In genomic region chr5:147558826-147559225, GRCh38 we compare ENCODE assay signal across 9 cellular contexts. TPM values are rescaled to one million over a fixed set of nuclear protein-coding genes. Genes with fewer than 3 reads are reported as not detected.
DNase-seq lines count a peak whose midpoint lies in the region; ATAC-seq and TF ChIP-seq lines count a peak whose summit lies in the region.
"Had no signal": no experiment of that assay in that cellular context is flagged by ENCODE, and none has a peak within 500 bp of the region (broad histone marks: within the 10 kb centered on the region; RNA-seq: fewer than 3 reads in every experiment).

No MANE protein-coding gene starts in this region.

- H3K27me3 ChIP-seq in endodermal cell (ENCODE audit: control insufficient read depth, insufficient read depth, low read length, poor library complexity, severe bottlenecking): no peaks in the 10 kb centered on the region

- H3K36me3 Mint-ChIP-seq in endodermal cell (ENCODE audit: low read depth) (no peaks in the 10 kb centered on the region), mesothelial cell of epicardium (no peaks in the 10 kb centered on the region)
- H3K36me3 Mint-ChIP-seq in activated CD4-positive, alpha-beta memory T cell treated with anti-CD3 and anti-CD28 coated beads, Interleukin-2, amount 10 ng/mL, durations not matched to agents 7 days and 5 days (ENCODE audit: low read depth): no peaks in the 10 kb centered on the region
- H3K36me3 Mint-ChIP-seq: naive B cell had no signal

- no peak overlapping the region for H3K27ac ChIP-seq in endodermal cell (ENCODE audit: low read depth, low read length)

- H3K4me3 Mint-ChIP-seq in endodermal cell (no peak overlapping the region), mesothelial cell of epicardium (no peak overlapping the region)
- H3K4me3 Mint-ChIP-seq in activated CD4-positive, alpha-beta memory T cell treated with anti-CD3 and anti-CD28 coated beads, Interleukin-2, amount 10 ng/mL, durations not matched to agents 7 days and 5 days: no peak overlapping the region
- H3K4me3 Mint-ChIP-seq: naive B cell had no signal

- H3K9me3 ChIP-seq in endodermal cell (ENCODE audit: control insufficient read depth, low read length): no peaks in the 10 kb centered on the region

- no peak overlapping the region for H3K9ac ChIP-seq in endodermal cell (ENCODE audit: extremely low read depth, low read length, poor library complexity, severe bottlenecking)

- 25 to 59% methylated on average over 2 of the region's 2 CpGs for WGBS in endodermal cell (ENCODE audit: insufficient coverage in 1 of 2, insufficient read length in 1 of 2), 2 experiments

- no peaks in the 10 kb centered on the region for H3K4me1 ChIP-seq in endodermal cell (ENCODE audit: control insufficient read depth, insufficient read depth, low read length)

- H3K27me3 Mint-ChIP-seq in endodermal cell (ENCODE audit: insufficient read depth) (no peaks in the 10 kb centered on the region), mesothelial cell of epicardium (ENCODE audit: low read depth) (no peaks in the 10 kb centered on the region)
- no peaks in the 10 kb centered on the region for H3K27me3 Mint-ChIP-seq in activated CD4-positive, alpha-beta memory T cell treated with anti-CD3 and anti-CD28 coated beads, Interleukin-2, amount 10 ng/mL, durations not matched to agents 7 days and 5 days

- peak; percentile 37 for TF ChIP-seq CTCF in GM10266 (IDR thresholded peaks at IDR 0.05; ENCODE audit: control insufficient read depth, insufficient read depth, low read depth, missing control alignments)
- TF ChIP-seq CTCF in endodermal cell (conservative IDR thresholded peaks at IDR 0.05): peak; percentile 83
- peak; percentile 65 for TF ChIP-seq CTCF in mesothelial cell of epicardium (IDR thresholded peaks at IDR 0.05; ENCODE audit: unreplicated experiment)

- H3K27ac Mint-ChIP-seq in endodermal cell: no peak overlapping the region
- H3K27ac Mint-ChIP-seq in mesothelial cell of epicardium: peak overlapping the region; percentile 60
- no peak overlapping the region for H3K27ac Mint-ChIP-seq in activated CD4-positive, alpha-beta memory T cell treated with anti-CD3 and anti-CD28 coated beads, Interleukin-2, amount 10 ng/mL, durations not matched to agents 7 days and 5 days
- H3K27ac Mint-ChIP-seq: naive B cell had no signal

- H3K4me1 Mint-ChIP-seq in endodermal cell (peaks cover 11% of the 10 kb centered on the region), mesothelial cell of epicardium (peaks cover 51% of the 10 kb centered on the region)
- no peaks in the 10 kb centered on the region for H3K4me1 Mint-ChIP-seq in activated CD4-positive, alpha-beta memory T cell treated with anti-CD3 and anti-CD28 coated beads, Interleukin-2, amount 10 ng/mL, durations not matched to agents 7 days and 5 days
- H3K4me1 Mint-ChIP-seq: naive B cell had no signal

- H3K4me3 ChIP-seq in endodermal cell (ENCODE audit: low read length): no peak overlapping the region

- DNase-seq in GM10266 (ENCODE audit: extremely low spot score) (peak; percentile 22), NCI-H82 treated with DMSO at 0.1 percent for 48 hours (lab: John Stamatoyannopoulos, UW; ENCODE audit: unreplicated experiment) (peak; percentile 22), endodermal cell (peak; percentile 79), mesothelial cell of epicardium (ENCODE audit: low spot score in 2 of 2, unreplicated experiment in 2 of 2) (no peak)
- no peak for DNase-seq in activated CD4-positive, alpha-beta memory T cell treated with anti-CD3 and anti-CD28 coated beads, Interleukin-2, amount 10 ng/mL, durations not matched to agents 7 days and 5 days
- no peak for DNase-seq in effector CD8-positive, alpha-beta T cell (lab: John Stamatoyannopoulos, UW)
- DNase-seq: naive B cell had no signal

- CTCF ChIA-PET in activated CD4-positive, alpha-beta memory T cell treated with anti-CD3 and anti-CD28 coated beads, Interleukin-2, amount 10 ng/mL, durations not matched to agents 7 days and 5 days (lab: Charles Lee): no interaction called here

- no peaks in the 10 kb centered on the region for H3K36me3 ChIP-seq in endodermal cell (ENCODE audit: control insufficient read depth, insufficient read depth, low read length)

- ATAC-seq in HG03342 (IDR thresholded peaks at IDR 0.05; ENCODE audit: unreplicated experiment) (peak; percentile 65), HG03175 (IDR thresholded peaks at IDR 0.05; ENCODE audit: unreplicated experiment) (no peak)

- POLR2A ChIA-PET in activated CD4-positive, alpha-beta memory T cell treated with anti-CD3 and anti-CD28 coated beads, Interleukin-2, amount 10 ng/mL, durations not matched to agents 7 days and 5 days (lab: Charles Lee): no interaction called here

- no peaks in the 10 kb centered on the region for H3K9me3 Mint-ChIP-seq in endodermal cell
- no peaks in the 10 kb centered on the region for H3K9me3 Mint-ChIP-seq in mesothelial cell of epicardium
- peaks cover 3% of the 10 kb centered on the region for H3K9me3 Mint-ChIP-seq in activated CD4-positive, alpha-beta memory T cell treated with anti-CD3 and anti-CD28 coated beads, Interleukin-2, amount 10 ng/mL, durations not matched to agents 7 days and 5 days

RNA-seq across cellular contexts. Expression of gene DPYSL3, which starts 49.0 kb away (rescaled TPM):
- 10 to 100 TPM; 76.3 to 98.6 TPM for total RNA-seq in endodermal cell
- polyA plus RNA-seq in endodermal cell (2013, experiment 1 of 2): 208 TPM
- 208 TPM for polyA plus RNA-seq in endodermal cell (2013, experiment 2 of 2)
- total RNA-seq in mesothelial cell of epicardium: 161 to 169 TPM (median 165 TPM) in 3 replicates
- total RNA-seq in activated CD4-positive, alpha-beta memory T cell treated with anti-CD3 and anti-CD28 coated beads, Interleukin-2, amount 10 ng/mL, durations not matched to agents 7 days and 5 days: not detected

Comparison
In these comparisons a context has a peak if more than half of its experiments do, and no peak if none do; other contexts are left out.
1. DNase-seq: peak in GM10266 (single experiment), NCI-H82 treated with DMSO at 0.1 percent for 48 hours (single experiment) and endodermal cell (single experiment); none in mesothelial cell of epicardium (0 of 2), activated CD4-positive, alpha-beta memory T cell treated with anti-CD3 and anti-CD28 coated beads, Interleukin-2, amount 10 ng/mL, durations not matched to agents 7 days and 5 days (single experiment) and effector CD8-positive, alpha-beta T cell (single experiment).
2. RNA of gene DPYSL3, which starts 49.0 kb away (total RNA-seq): 161 to 169 TPM in mesothelial cell of epicardium and 76.3 to 98.6 TPM in endodermal cell; not detected in activated CD4-positive, alpha-beta memory T cell treated with anti-CD3 and anti-CD28 coated beads, Interleukin-2, amount 10 ng/mL, durations not matched to agents 7 days and 5 days; every median in the first group is over 10 times any median in the second.
3. Peak in every context shown above with its lines, with median percentiles within 50 percentile points of each other: CTCF ChIP-seq.